In genomic region chr14:68734231-68734732, GRCh38 we compare ENCODE assay signal across 9 cellular contexts. TPM values are rescaled to one million over a fixed set of nuclear protein-coding genes. Genes with fewer than 3 reads are reported as not detected.
A peak's percentile ranks its signal among the peaks of the same experiment; 100 is the strongest.
DNase-seq lines count a peak whose midpoint lies in the region; ATAC-seq, FAIRE-seq and TF ChIP-seq lines count a peak whose summit lies in the region.
"Had no signal": no experiment of that assay in that cellular context is flagged by ENCODE, and none has a peak within 500 bp of the region (broad histone marks: within the 10 kb centered on the region; RNA-seq: fewer than 3 reads in every experiment).

No MANE protein-coding gene starts in this region.

- TF ChIP-seq POLR2A in GM12892 (IDR thresholded peaks at IDR 0.05; ENCODE audit: low read depth, low read length) = no peak
- TF ChIP-seq POLR2A in lower leg skin (IDR thresholded peaks at IDR 0.05) = no peak

- H3K27ac Mint-ChIP-seq in activated CD8-positive, alpha-beta T cell treated with anti-CD3 and anti-CD28 coated beads, Interleukin-2, amount 10 ng/mL, durations not matched to agents 7 days and 5 days = peak overlapping the region; percentile 70

- H3K9me3 ChIP-seq in mesenchymal stem cell (ENCODE audit: control insufficient read depth, low read length) (no peaks in the 10 kb centered on the region), right atrium auricular region (no peaks in the 10 kb centered on the region)

- no peak for TF ChIP-seq CTCF in lower leg skin (IDR thresholded peaks at IDR 0.05)
- no peak for TF ChIP-seq CTCF in right atrium auricular region (IDR thresholded peaks at IDR 0.05)

- H2AK5ac ChIP-seq in mesenchymal stem cell (ENCODE audit: low read length, severe bottlenecking) = no peak overlapping the region

- peak overlapping the region in 1 of 2 experiments; percentile 3 for H3K4ac ChIP-seq in mesenchymal stem cell (ENCODE audit: low read depth in 1 of 2, low read length in 2 of 2)

- H4K91ac ChIP-seq in mesenchymal stem cell (ENCODE audit: low read length) = peak overlapping the region; percentile 30

- WGBS in mesenchymal stem cell = 58% methylated on average over 6 of the region's 6 CpGs
- 75 to 97% methylated on average over 6 of the region's 6 CpGs for WGBS in lower leg skin, 2 donors

- CTCF ChIA-PET in activated CD8-positive, alpha-beta T cell treated with anti-CD3 and anti-CD28 coated beads, Interleukin-2, amount 10 ng/mL, durations not matched to agents 7 days and 5 days (lab: Charles Lee) = interaction anchor here (1.0 to 2.6 kb wide), 6 partner anchors 14 to 485 kb away, joined by 3 to 33 read pairs (median 8); no protein-coding TSS in a partner anchor

- H3K4me3 ChIP-seq in mesenchymal stem cell (ENCODE audit: insufficient read depth in 1 of 2, low read depth in 1 of 2, low read length in 2 of 2) = no peak overlapping the region
- H3K4me3 ChIP-seq in lower leg skin (ENCODE audit: low read depth, poor library complexity, severe bottlenecking) = no peak overlapping the region
- no peak overlapping the region for H3K4me3 ChIP-seq in right atrium auricular region
- H3K4me3 ChIP-seq: cardiac muscle cell had no signal

- H2BK120ac ChIP-seq in mesenchymal stem cell (ENCODE audit: low read depth, low read length) = peak overlapping the region; percentile 50

- intact Hi-C loops in lower leg skin (cut with DNase I; ENCODE audit: low total_unique reads) = no loop called here

- ATAC-seq in HG03342 (IDR thresholded peaks at IDR 0.05; ENCODE audit: unreplicated experiment) = peak; percentile 54
- ATAC-seq in activated CD8-positive, alpha-beta T cell treated with anti-CD3 and anti-CD28 coated beads, Interleukin-2, amount 10 ng/mL, durations not matched to agents 7 days and 5 days = peak; percentile 82

- no peak overlapping the region for H3K27ac ChIP-seq in mesenchymal stem cell (ENCODE audit: low read length, poor library complexity, severe bottlenecking)
- no peak overlapping the region for H3K27ac ChIP-seq in right atrium auricular region
- H3K27ac ChIP-seq: cardiac muscle cell had no signal

- H3K18ac ChIP-seq in mesenchymal stem cell (ENCODE audit: low read depth in 1 of 2, low read length in 2 of 2) = peak overlapping the region; percentile 67 to 80

- H3K9me3 Mint-ChIP-seq in activated CD8-positive, alpha-beta T cell treated with anti-CD3 and anti-CD28 coated beads, Interleukin-2, amount 10 ng/mL, durations not matched to agents 7 days and 5 days (ENCODE audit: insufficient read depth) = no peaks in the 10 kb centered on the region

- H3K9ac ChIP-seq in mesenchymal stem cell (ENCODE audit: low read length) = no peak overlapping the region

- no peaks in the 10 kb centered on the region for H3K27me3 Mint-ChIP-seq in activated CD8-positive, alpha-beta T cell treated with anti-CD3 and anti-CD28 coated beads, Interleukin-2, amount 10 ng/mL, durations not matched to agents 7 days and 5 days (ENCODE audit: low read depth)

- peak; percentile 81 for FAIRE-seq in GM12892 (lab: Jason Lieb, UNC)

- no peaks in the 10 kb centered on the region for H3K79me1 ChIP-seq in mesenchymal stem cell (replicated peaks; ENCODE audit: low read length, poor library complexity, severe bottlenecking)

- H2BK5ac ChIP-seq in mesenchymal stem cell (ENCODE audit: low read depth, low read length, poor library complexity, severe bottlenecking) = no peak overlapping the region

- peak overlapping the region; percentile 16 for H3K4me3 Mint-ChIP-seq in activated CD8-positive, alpha-beta T cell treated with anti-CD3 and anti-CD28 coated beads, Interleukin-2, amount 10 ng/mL, durations not matched to agents 7 days and 5 days

- peak overlapping the region in 1 of 2 experiments; percentile 56 for H3K14ac ChIP-seq in mesenchymal stem cell (ENCODE audit: low read length in 2 of 2)

- peak; percentile 42 for DNase-seq in GM12892 (ENCODE audit: insufficient read length)
- peak; percentile 57 for DNase-seq in activated CD8-positive, alpha-beta T cell treated with anti-CD3 and anti-CD28 coated beads, Interleukin-2, amount 10 ng/mL, durations not matched to agents 7 days and 5 days
- DNase-seq in mesenchymal stem cell = peak; percentile 50
- no peak for DNase-seq in NCI-H1930 (lab: John Stamatoyannopoulos, UW)
- DNase-seq in lower leg skin (ENCODE audit: low spot score in 2 of 2) = no peak
- DNase-seq in NCI-H82 treated with DMSO at 0.1 percent for 48 hours (lab: John Stamatoyannopoulos, UW; ENCODE audit: unreplicated experiment) = no peak
- DNase-seq in right atrium auricular region (ENCODE audit: low spot score) = no peak

- H2AFZ ChIP-seq in mesenchymal stem cell (ENCODE audit: low read depth, low read length) = no peak overlapping the region

- no peaks in the 10 kb centered on the region for H3K36me3 ChIP-seq in mesenchymal stem cell (ENCODE audit: control insufficient read depth in 1 of 2, insufficient read depth in 2 of 2, low read depth in 1 of 2, low read length in 2 of 2)
- H3K36me3 ChIP-seq in right atrium auricular region = no peaks in the 10 kb centered on the region
- H3K36me3 ChIP-seq: cardiac muscle cell had no signal

- H2BK15ac ChIP-seq in mesenchymal stem cell (ENCODE audit: low read depth, poor library complexity, severe bottlenecking) = peak overlapping the region; percentile 65

- H3K4me1 ChIP-seq in mesenchymal stem cell (ENCODE audit: control insufficient read depth, insufficient read depth, low read depth, low read length) (peaks cover 6% of the 10 kb centered on the region), right atrium auricular region (peaks cover 0 to 59% of the 10 kb centered on the region in 2 donors)

- H2BK12ac ChIP-seq in mesenchymal stem cell (ENCODE audit: low read length in 2 of 2) = peak overlapping the region; percentile 46 to 65

- no peaks in the 10 kb centered on the region for H3K36me3 Mint-ChIP-seq in activated CD8-positive, alpha-beta T cell treated with anti-CD3 and anti-CD28 coated beads, Interleukin-2, amount 10 ng/mL, durations not matched to agents 7 days and 5 days (ENCODE audit: low read depth)

- POLR2A ChIA-PET in activated CD8-positive, alpha-beta T cell treated with anti-CD3 and anti-CD28 coated beads, Interleukin-2, amount 10 ng/mL, durations not matched to agents 7 days and 5 days (lab: Charles Lee) = interaction anchor here (1.0 to 2.6 kb wide), 4 partner anchors 37 to 59 kb away, joined by 3 to 11 read pairs (median 5); partner anchors contain the start of gene ZFP36L1

- no peak overlapping the region for H3K23ac ChIP-seq in mesenchymal stem cell (ENCODE audit: low read length in 2 of 2)

- H3K4me2 ChIP-seq in mesenchymal stem cell (ENCODE audit: low read length, poor library complexity, severe bottlenecking) = no peak overlapping the region

- H3K4me1 Mint-ChIP-seq in activated CD8-positive, alpha-beta T cell treated with anti-CD3 and anti-CD28 coated beads, Interleukin-2, amount 10 ng/mL, durations not matched to agents 7 days and 5 days (ENCODE audit: low read depth) = peaks cover 38% of the 10 kb centered on the region

- H4K8ac ChIP-seq in mesenchymal stem cell (ENCODE audit: low read length) = peak overlapping the region; percentile 87

- H3K27me3 ChIP-seq in mesenchymal stem cell (ENCODE audit: control insufficient read depth in 1 of 2, insufficient read depth in 1 of 2, low read length in 2 of 2) (no peaks in the 10 kb centered on the region), right atrium auricular region (no peaks in the 10 kb centered on the region)
- H3K27me3 ChIP-seq: cardiac muscle cell had no signal

RNA-seq across cellular contexts. Expression of gene ZFP36L1, which starts 58.6 kb away (rescaled TPM):
- 61.9 TPM for polyA plus RNA-seq in GM12892 (2012; ENCODE audit: missing spikeins)
- total RNA-seq in activated CD8-positive, alpha-beta T cell treated with anti-CD3 and anti-CD28 coated beads, Interleukin-2, amount 10 ng/mL, durations not matched to agents 7 days and 5 days = 10 to 100 TPM; 63.3 to 73.2 TPM
- 407 TPM for polyA plus RNA-seq in mesenchymal stem cell (2013, experiment 1 of 2)
- 408 TPM for polyA plus RNA-seq in mesenchymal stem cell (2013, experiment 2 of 2)
- total RNA-seq in lower leg skin = 1,000 to 10,000 TPM in 1 of 4 donors, 100 to 1,000 TPM in 3; 466 to 2,618 (median 922) TPM
- 100 to 1,000 TPM in 1 of 2 donors, 10 to 100 TPM in 1; 66.6 to 276 TPM for total RNA-seq in right atrium auricular region

Comparison
In these comparisons a context has a peak if more than half of its experiments do, and no peak if none do; other contexts are left out.
1. DNase-seq: peak in GM12892 (single experiment), activated CD8-positive, alpha-beta T cell treated with anti-CD3 and anti-CD28 coated beads, Interleukin-2, amount 10 ng/mL, durations not matched to agents 7 days and 5 days (single experiment) and mesenchymal stem cell (single experiment); none in NCI-H1930 (0 of 2), lower leg skin (0 of 2), NCI-H82 treated with DMSO at 0.1 percent for 48 hours (single experiment) and right atrium auricular region (single experiment).